In the genomic region with DNA sequence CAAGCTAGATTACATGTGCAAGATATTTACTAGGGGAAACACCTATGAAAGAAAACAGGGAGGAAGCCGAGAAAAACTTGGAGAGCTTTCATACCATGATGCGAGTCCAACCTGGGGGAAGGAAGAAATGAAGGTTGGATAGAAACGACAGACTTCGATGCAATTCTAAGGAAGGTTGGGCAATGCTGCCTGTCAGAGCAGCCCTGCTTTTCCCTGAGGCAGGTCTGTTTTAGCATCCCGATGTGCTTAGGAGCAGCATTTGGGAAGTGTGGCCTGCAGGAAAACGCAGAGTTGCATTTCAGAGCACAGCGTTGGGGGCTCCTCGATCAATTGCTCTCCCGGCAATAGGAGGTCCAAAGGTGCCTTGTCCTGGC, we compare ENCODE assay signal across 21 cellular contexts.
DNase-seq lines count a peak whose midpoint lies in the region; ATAC-seq, FAIRE-seq and TF ChIP-seq lines count a peak whose summit lies in the region.
"Had no signal": no experiment of that assay in that cellular context is flagged by ENCODE, and none has a peak within 500 bp of the region (broad histone marks: within the 10 kb centered on the region; RNA-seq: fewer than 3 reads in every experiment).

No MANE protein-coding gene starts in this region.

- POLR2A ChIA-PET in OCI-LY7 (lab: Charles Lee): interaction anchor here (0.6 kb wide), 1 partner anchor 267 kb away, joined by 3 read pairs; no protein-coding TSS in a partner anchor
- POLR2A ChIA-PET in H1 (lab: Charles Lee; ENCODE audit: partially characterized antibody): interaction anchor here (0.8 to 1.2 kb wide), 2 partner anchors 24 to 374 kb away, joined by 3 to 5 read pairs; a partner anchor contains a TSS
- POLR2A ChIA-PET in A673 (lab: Charles Lee; ENCODE audit: low non-redundant PET): no interaction called here

- no peaks in the 10 kb centered on the region for H3K9me3 ChIP-seq in OCI-LY7 (ENCODE audit: low read length)
- H3K9me3 ChIP-seq in H1 (ENCODE audit: insufficient read depth in 2 of 2, low read depth in 1 of 2, low read length in 1 of 2): peaks cover 0 to 7% of the 10 kb centered on the region in 2 experiments; a peak in 1 of 4 replicates
- no peaks in the 10 kb centered on the region for H3K9me3 ChIP-seq in neural progenitor cell (ENCODE audit: low read depth)
- no peaks in the 10 kb centered on the region for H3K9me3 ChIP-seq in A673 (ENCODE audit: low read depth, low read length, poor library complexity, severe bottlenecking)

- H3K27me3 Mint-ChIP-seq in neural progenitor cell (ENCODE audit: insufficient read depth, low read depth): peaks cover 9% of the 10 kb centered on the region
- peaks cover 0 to 2% of the 10 kb centered on the region in 2 donors for H3K27me3 Mint-ChIP-seq in natural killer cell (ENCODE audit: low read depth in 2 of 2)
- H3K27me3 Mint-ChIP-seq: B cell had no signal

- H3K56ac ChIP-seq in H1 (replicated peaks; ENCODE audit: insufficient read length, low read depth, low read length): no peak overlapping the region

- no peak overlapping the region for H3K4me3 Mint-ChIP-seq in neural progenitor cell
- H3K4me3 Mint-ChIP-seq in natural killer cell: no peak overlapping the region
- H3K4me3 Mint-ChIP-seq: B cell; CD8-positive, alpha-beta memory T cell; H9 had no signal

- no peak overlapping the region for H4K8ac ChIP-seq in H1 (ENCODE audit: extremely low read depth, insufficient read depth, low read length)

- H3K36me3 Mint-ChIP-seq in neural progenitor cell (no peaks in the 10 kb centered on the region), natural killer cell (no peaks in the 10 kb centered on the region)
- H3K36me3 Mint-ChIP-seq: CD8-positive, alpha-beta memory T cell had no signal

- H3K9me2 ChIP-seq in OCI-LY7 (ENCODE audit: insufficient read depth, low read length): no peaks in the 10 kb centered on the region

- no peak overlapping the region for H4K91ac ChIP-seq in H1 (replicated peaks; ENCODE audit: insufficient read length, low read length)

- peak overlapping the region; percentile 1; the same call in 1 of the 2 replicates for H2AK5ac ChIP-seq in H1 (ENCODE audit: low read depth, low read length)

- H3K18ac ChIP-seq in H1 (ENCODE audit: extremely low read depth, low read length): no peak overlapping the region

- TF ChIP-seq RAD21 in H1 (IDR thresholded peaks at IDR 0.05 in 1 of 2, conservative IDR thresholded peaks at IDR 0.05 in 1 of 2; ENCODE audit: low read depth in 2 of 2, low read length in 2 of 2): no peak

- H3K4me1 Mint-ChIP-seq in neural progenitor cell: peaks cover 6% of the 10 kb centered on the region
- no peaks in the 10 kb centered on the region for H3K4me1 Mint-ChIP-seq in natural killer cell
- H3K4me1 Mint-ChIP-seq: B cell; CD8-positive, alpha-beta memory T cell had no signal

- H2BK20ac ChIP-seq in H1 (ENCODE audit: low read length): no peak overlapping the region

- H3K23me2 ChIP-seq in H1 (ENCODE audit: low read depth, low read length): no peaks in the 10 kb centered on the region

- H3K4ac ChIP-seq in H1 (replicated peaks; ENCODE audit: insufficient read length, low read depth, low read length): no peak overlapping the region

- H3K4me2 ChIP-seq in OCI-LY7 (ENCODE audit: low read length) (no peak overlapping the region), H1 (ENCODE audit: insufficient read depth in 1 of 2, low read depth in 2 of 2, low read length in 2 of 2) (no peak overlapping the region), neural progenitor cell (no peak overlapping the region)

- H3K4me1 ChIP-seq in OCI-LY7 (ENCODE audit: insufficient read depth, low read length, poor library complexity, severe bottlenecking) (no peaks in the 10 kb centered on the region), H1 (replicated peaks in 1 of 4; ENCODE audit: control insufficient read depth in 3 of 4, insufficient read depth in 4 of 4, low read length in 3 of 4) (no peaks in the 10 kb centered on the region; a peak in 1 of 7 replicates), neural progenitor cell (peaks cover 9% of the 10 kb centered on the region), A673 (ENCODE audit: insufficient read depth, low read length, poor library complexity, severe bottlenecking) (no peaks in the 10 kb centered on the region)

- H4K20me1 ChIP-seq in OCI-LY7 (ENCODE audit: insufficient read depth, low read length) (no peaks in the 10 kb centered on the region), H1 (replicated peaks in 1 of 2; ENCODE audit: control insufficient read depth in 1 of 2, insufficient read depth in 2 of 2, low read length in 2 of 2) (no peaks in the 10 kb centered on the region), neural progenitor cell (ENCODE audit: low read depth) (no peaks in the 10 kb centered on the region)

- H3K36me3 ChIP-seq in OCI-LY7 (ENCODE audit: insufficient read depth, low read length): no peaks in the 10 kb centered on the region
- 0 out of 8 replicates have a peak, but pooled peaks cover 0 to 2% (median 0%) of the 10 kb centered on the region in 4 experiments for H3K36me3 ChIP-seq in H1 (ENCODE audit: control insufficient read depth in 2 of 4, insufficient read depth in 4 of 4, low read length in 3 of 4)
- no peaks in the 10 kb centered on the region for H3K36me3 ChIP-seq in neural progenitor cell
- H3K36me3 ChIP-seq in A673 (ENCODE audit: insufficient read depth, low read length, poor library complexity, severe bottlenecking): no peaks in the 10 kb centered on the region

- CTCF ChIA-PET in OCI-LY7 (lab: Charles Lee; ENCODE audit: unreplicated experiment) (no interaction called here), H1 (lab: Charles Lee; ENCODE audit: partially characterized antibody) (interaction anchor here (0.7 to 2.6 kb wide), 6 partner anchors 10 to 450 kb away, joined by 3 to 8 read pairs (median 4); no protein-coding TSS in a partner anchor), A673 (lab: Charles Lee) (no interaction called here)

- H3K27ac ChIP-seq in OCI-LY7 (ENCODE audit: low read depth, low read length, poor library complexity, severe bottlenecking) (no peak overlapping the region), H1 (ENCODE audit: low read depth, low read length) (no peak overlapping the region), neural progenitor cell (no peak overlapping the region), A673 (ENCODE audit: low read depth, low read length, poor library complexity, severe bottlenecking) (no peak overlapping the region)
- H3K27ac ChIP-seq: C4-2B had no signal

- no peak for FAIRE-seq in H1 (lab: Jason Lieb, UNC)
- FAIRE-seq: GM12891, HepG2 had no signal

- TF ChIP-seq POLR2A in H1 (IDR thresholded peaks at IDR 0.05; ENCODE audit: control extremely low read depth in 1 of 2, low read depth in 2 of 2, low read length in 2 of 2): no peak

- intact Hi-C loops in OCI-LY7 (cut with micrococcal nuclease; ENCODE audit: unreplicated experiment) (no loop called here), A673 (cut with micrococcal nuclease; ENCODE audit: unreplicated experiment) (no loop called here), natural killer cell (cut with micrococcal nuclease) (no loop called here)

- no peaks in the 10 kb centered on the region for H3K79me2 ChIP-seq in OCI-LY7 (ENCODE audit: insufficient read depth, low read depth, low read length)
- no peaks in the 10 kb centered on the region for H3K79me2 ChIP-seq in H1 (ENCODE audit: control insufficient read depth in 1 of 2, insufficient read depth in 2 of 2, low read length in 2 of 2)
- no peaks in the 10 kb centered on the region for H3K79me2 ChIP-seq in neural progenitor cell (ENCODE audit: low read depth)

- H3K14ac ChIP-seq in H1 (ENCODE audit: insufficient read length): no peak overlapping the region

- H3K9ac ChIP-seq in H1 (replicated peaks in 1 of 4; ENCODE audit: extremely low read depth in 1 of 4, low read depth in 3 of 4, low read length in 3 of 4) (no peak overlapping the region), neural progenitor cell (no peak overlapping the region)

- no peak overlapping the region for H2BK5ac ChIP-seq in H1 (ENCODE audit: low read depth, low read length)

- H3K4me3 ChIP-seq in OCI-LY7 (ENCODE audit: low read depth, low read length, poor library complexity, severe bottlenecking) (no peak overlapping the region), H1 (ENCODE audit: extremely low read depth in 1 of 4, insufficient read depth in 2 of 4, low read depth in 3 of 4, low read length in 4 of 4) (no peak overlapping the region), neural progenitor cell (no peak overlapping the region), A673 (ENCODE audit: low read depth, low read length, poor library complexity, severe bottlenecking) (no peak overlapping the region)

- DNase-seq in OCI-LY7 (ENCODE audit: low spot score) (no peak), H1 (ENCODE audit: low read depth in 1 of 2, low spot score in 2 of 2) (no peak), neural progenitor cell (ENCODE audit: low spot score) (no peak), NCI-H446 (lab: John Stamatoyannopoulos, UW) (no peak), A673 (ENCODE audit: low spot score) (no peak), natural killer cell (no peak)
- DNase-seq: CD8-positive, alpha-beta memory T cell; DMS79; GF-D8; H9; NCI-H1105 treated with DMSO at 0.1 percent for 48 hours; NCI-H146; NCI-H2029; NCI-H526 treated with DMSO at 0.1 percent for 48 hours; SHP77 treated with DMSO at 0.1 percent for 48 hours had no signal

- H3K9me3 Mint-ChIP-seq in neural progenitor cell (peaks cover 2% of the 10 kb centered on the region), natural killer cell (no peaks in the 10 kb centered on the region)

- no peak overlapping the region for H3K27ac Mint-ChIP-seq in neural progenitor cell
- H3K27ac Mint-ChIP-seq in natural killer cell: no peak overlapping the region
- H3K27ac Mint-ChIP-seq: B cell; CD8-positive, alpha-beta memory T cell; H9 had no signal

- H3F3A ChIP-seq in neural progenitor cell (ENCODE audit: low read depth): no peaks in the 10 kb centered on the region

- no peak overlapping the region for H3K23ac ChIP-seq in H1 (ENCODE audit: insufficient read length)

- H4K5ac ChIP-seq in H1 (ENCODE audit: insufficient read length, low read depth, low read length): no peak overlapping the region

- H3K27me3 ChIP-seq in H1 (replicated peaks in 1 of 4; ENCODE audit: control insufficient read depth in 3 of 4, extremely low read depth in 1 of 4, insufficient read depth in 3 of 4, low read length in 3 of 4) (no peaks in the 10 kb centered on the region; a peak in 1 of 7 replicates), neural progenitor cell (no peaks in the 10 kb centered on the region), A673 (replicated peaks; ENCODE audit: insufficient read depth, low read depth, low read length, poor library complexity) (no peaks in the 10 kb centered on the region)

- H3K79me1 ChIP-seq in H1 (ENCODE audit: low read depth, low read length): no peaks in the 10 kb centered on the region

- H2BK120ac ChIP-seq in H1 (replicated peaks; ENCODE audit: low read depth, low read length): no peak overlapping the region

- 96% methylated on average over 9 of the region's 9 CpGs; no CpG with 5 or more reads in 1 of the 2 experiments for WGBS in H1 (ENCODE audit: extremely low coverage in 1 of 2, insufficient coverage in 1 of 2, insufficient read length in 1 of 2, insufficient replicate concordance in 2 of 2, low coverage in 1 of 2, low lambda C conversion rate in 2 of 2, missing lambda C conversion rate in 1 of 2), 2 experiments

- H2BK15ac ChIP-seq in H1 (ENCODE audit: low read length): no peak overlapping the region

- H2BK12ac ChIP-seq in H1 (ENCODE audit: low read depth, low read length): no peak overlapping the region

- BruUV-seq in OCI-LY7 (replicated peaks; lab: Mats Ljungman, UMichigan) (no TSS peak), A673 (replicated peaks; lab: Mats Ljungman, UMichigan) (no TSS peak)

- H2AFZ ChIP-seq in OCI-LY7 (ENCODE audit: low read length) (0 out of 2 replicates have a peak overlapping the region, but pooled peaks have one; percentile 31), H1 (ENCODE audit: low read length) (no peak overlapping the region), neural progenitor cell (replicated peaks) (peak overlapping the region; percentile 4)

- no peak for TF ChIP-seq CTCF in OCI-LY7 (conservative IDR thresholded peaks at IDR 0.05; ENCODE audit: low read length)
- no peak for TF ChIP-seq CTCF in H1 (IDR thresholded peaks at IDR 0.05; ENCODE audit: control extremely low read depth in 1 of 3, insufficient read depth in 1 of 3, low read depth in 1 of 3, low read length in 3 of 3)
- no peak for TF ChIP-seq CTCF in neural progenitor cell (IDR thresholded peaks at IDR 0.05)
- no peak for TF ChIP-seq CTCF in A673 (conservative IDR thresholded peaks at IDR 0.05; ENCODE audit: low read depth, low read length)
- no peak for TF ChIP-seq CTCF in natural killer cell (IDR thresholded peaks at IDR 0.05)

- ATAC-seq in HG03342 (IDR thresholded peaks at IDR 0.05; ENCODE audit: unreplicated experiment) (no peak), natural killer cell (no peak)
- ATAC-seq: Panc1 had no signal

- no peak for TF ChIP-seq EP300 in H1 (IDR thresholded peaks at IDR 0.05; ENCODE audit: borderline replicate concordance in 1 of 2, low read depth in 2 of 2, low read length in 2 of 2)
